Comparison of ENCODE assay signal across 8 cellular contexts in the genomic region with DNA sequence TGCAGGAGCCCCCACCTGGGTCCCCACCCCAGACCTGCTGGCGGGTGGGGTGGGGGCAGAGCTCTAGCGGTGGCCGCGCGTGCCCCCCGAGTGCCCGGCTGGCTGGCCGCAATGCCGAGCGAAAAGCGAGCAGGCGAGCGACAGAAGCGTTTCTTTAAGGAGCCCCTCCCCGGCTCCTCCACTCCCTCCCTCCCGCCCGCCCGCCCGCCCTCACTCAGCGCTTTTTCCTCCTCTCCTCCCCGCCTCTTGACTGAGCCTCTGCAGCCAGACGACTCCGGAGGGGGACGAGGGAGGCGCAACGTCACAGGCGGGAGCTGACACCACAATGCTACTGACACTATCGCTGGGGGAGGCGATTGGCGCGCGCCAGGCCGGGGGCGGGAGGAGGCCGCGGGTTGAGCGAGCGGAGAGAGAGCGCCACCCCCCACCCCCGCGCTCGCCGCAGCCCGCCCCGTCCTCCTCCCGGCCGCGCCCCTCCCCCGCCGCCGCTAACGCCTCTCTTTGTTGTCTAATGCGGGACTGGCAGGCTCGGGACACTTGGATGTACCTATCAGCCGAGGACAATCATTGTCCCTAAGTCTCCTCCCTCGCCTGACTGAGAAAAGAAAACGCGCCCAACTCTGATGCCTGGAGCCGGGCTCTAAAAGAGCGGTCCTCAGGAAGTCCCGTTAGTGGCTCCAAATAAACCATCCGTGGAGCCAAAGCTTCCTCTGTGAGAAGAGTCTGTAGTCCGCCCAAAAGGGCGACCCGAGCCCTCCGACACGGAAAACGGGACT. TPM values are rescaled to one million over a fixed set of nuclear protein-coding genes. Genes with fewer than 3 reads are reported as not detected.
DNase-seq lines count a peak whose midpoint lies in the region; ATAC-seq, FAIRE-seq and TF ChIP-seq lines count a peak whose summit lies in the region.

A gene (minus strand): TSS at position 127 of the 776 bp plus-strand sequence. CDS start 313 bp downstream, outside the sequence.

- FAIRE-seq in pancreas (lab: Jason Lieb, UNC) = no peak

- H3K27ac ChIP-seq in pancreas (peak within 1 kb of the TSS; percentile 61 to 93 (median 77)), thyroid gland (peak within 1 kb of the TSS; percentile 87 to 94 (median 91))

- CTCF ChIA-PET in GM10248 (lab: Yijun Ruan, JAX) = interaction anchor here (0.9 to 1.1 kb wide), 2 partner anchors 12 to 15 kb away, joined by 3 to 4 read pairs; no protein-coding TSS in a partner anchor

- H3K9me3 Mint-ChIP-seq in activated naive CD8-positive, alpha-beta T cell treated with anti-CD3 and anti-CD28 coated beads, Interleukin-2, amount 50 U/mL, for 24 hours = no peaks in the 10 kb centered on the region

- H3K27ac Mint-ChIP-seq in activated naive CD8-positive, alpha-beta T cell treated with anti-CD3 and anti-CD28 coated beads, Interleukin-2, amount 50 U/mL, for 24 hours = peak within 1 kb of the TSS; percentile 78

- H3K27me3 ChIP-seq in pancreas = peaks cover 0 to 5% (median 0%) of the 10 kb centered on the region in 4 donors
- H3K27me3 ChIP-seq in thyroid gland = no peaks in the 10 kb centered on the region

- WGBS in pancreas, 2 donors = 1% methylated on average over 58 to 66 of the region's 68 CpGs
- WGBS in thyroid gland, 2 donors = 0% methylated on average over 14 to 18 of the region's 68 CpGs

- H3K36me3 ChIP-seq in pancreas = no peaks in the 10 kb centered on the region
- H3K36me3 ChIP-seq in thyroid gland = no peaks in the 10 kb centered on the region

- H3K27me3 Mint-ChIP-seq in activated naive CD8-positive, alpha-beta T cell treated with anti-CD3 and anti-CD28 coated beads, Interleukin-2, amount 50 U/mL, for 24 hours = peaks cover 27% of the 10 kb centered on the region

- H3K9me3 ChIP-seq in pancreas = no peaks in the 10 kb centered on the region
- no peaks in the 10 kb centered on the region for H3K9me3 ChIP-seq in thyroid gland

- POLR2A ChIA-PET in GM10248 (lab: Yijun Ruan, JAX) = no interaction called here

- H3K4me1 ChIP-seq in pancreas (peaks cover 0 to 10% (median 0%) of the 10 kb centered on the region in 3 donors), thyroid gland (peaks cover 15 to 22% of the 10 kb centered on the region in 2 donors)

- DNase-seq in GM10248 (ENCODE audit: extremely low spot score) (peak; percentile 92), NCI-H1417 (lab: John Stamatoyannopoulos, UW) (peak; percentile 90 to 99 (median 98)), SW 1271 (lab: John Stamatoyannopoulos, UW) (peak; percentile 98 to 99), Right ventricle myocardium superior (peak; percentile 99), pancreas (peak; percentile 77 to 97 (median 88)), thyroid gland (peak; percentile 94 to 96)
- peak; percentile 90 for DNase-seq in activated naive CD8-positive, alpha-beta T cell treated with anti-CD3 and anti-CD28 coated beads, Interleukin-2, amount 50 U/mL, for 24 hours

- TF ChIP-seq POLR2A in thyroid gland (IDR thresholded peaks at IDR 0.05) = peak in 1 of 2 donors; percentile 34

- peak; percentile 79 for ATAC-seq in HG02798 (IDR thresholded peaks at IDR 0.05; ENCODE audit: poor library complexity, unreplicated experiment)
- ATAC-seq in activated naive CD8-positive, alpha-beta T cell treated with anti-CD3 and anti-CD28 coated beads, Interleukin-2, amount 50 U/mL, for 24 hours = peak; percentile 84
- peak; percentile 86 for ATAC-seq in Right ventricle myocardium superior (ENCODE audit: poor library complexity)
- ATAC-seq in pancreas = peak; percentile 61 to 83 (median 76)

- intact Hi-C loops in Right ventricle myocardium superior (cut with DNase I) (loop anchor here (5.0 kb wide), 1 partner anchor 564 kb away; no protein-coding TSS in a partner anchor), pancreas (cut with DNase I) (no loop called here), thyroid gland (cut with DNase I) (no loop called here)

- H3K4me1 Mint-ChIP-seq in activated naive CD8-positive, alpha-beta T cell treated with anti-CD3 and anti-CD28 coated beads, Interleukin-2, amount 50 U/mL, for 24 hours = peaks cover 17% of the 10 kb centered on the region

- peak within 1 kb of the TSS; percentile 39 to 79 (median 69) for H3K4me3 ChIP-seq in pancreas
- H3K4me3 ChIP-seq in thyroid gland (replicated peaks in 1 of 3) = peak within 1 kb of the TSS; percentile 27 to 63 (median 62)

- no peaks in the 10 kb centered on the region for H3K36me3 Mint-ChIP-seq in activated naive CD8-positive, alpha-beta T cell treated with anti-CD3 and anti-CD28 coated beads, Interleukin-2, amount 50 U/mL, for 24 hours (ENCODE audit: low read depth)

- peak within 1 kb of the TSS; percentile 84 for H3K4me3 Mint-ChIP-seq in activated naive CD8-positive, alpha-beta T cell treated with anti-CD3 and anti-CD28 coated beads, Interleukin-2, amount 50 U/mL, for 24 hours

- TF ChIP-seq CTCF in GM10248 (IDR thresholded peaks at IDR 0.05; ENCODE audit: control extremely low read depth, extremely low read depth, low read depth, missing control alignments) (no peak), pancreas (IDR thresholded peaks at IDR 0.05) (no peak), thyroid gland (IDR thresholded peaks at IDR 0.05) (no peak)

RNA-seq across cellular contexts. Expression of the gene that starts here (rescaled TPM):
- 3.5 TPM for total RNA-seq in Right ventricle myocardium superior
- total RNA-seq in pancreas = 1 to 10 TPM in 1 of 6 donors, under 1 TPM in 5; 0.13 to 2.2 (median 0.35) TPM
- under 1 TPM; 0.47 to 0.68 TPM for polyA plus RNA-seq in pancreas
- 1 to 10 TPM in 2 of 4 donors, under 1 TPM in 2; 0.73 to 1.8 (median 1.1) TPM for total RNA-seq in thyroid gland

Comparison
In these comparisons a context has a peak if more than half of its experiments do, and no peak if none do; other contexts are left out.
1. Peak in every context shown above with its lines: DNase-seq, ATAC-seq, H3K4me3 ChIP-seq and H3K27ac ChIP-seq.